Comparison of ENCODE assay signal across 1 cellular context in genomic region chr1:37925316-37925715, GRCh38.
TF ChIP-seq lines count a peak whose summit lies in the region.

No MANE protein-coding gene starts in this region.

TF ChIP-seq in GM23338, 12 proteins besides CTCF, POLR2A, EP300 and RAD21 (continued from another document):
- TF ChIP-seq ZNF462 (CRISPR knock-in tag; IDR thresholded peaks at IDR 0.05) (no peak), EZH2phosphoT487 (IDR thresholded peaks at IDR 0.05; ENCODE audit: unreplicated experiment) (no peak), ETS1 (IDR thresholded peaks at IDR 0.05) (no peak), REST (IDR thresholded peaks at IDR 0.05; ENCODE audit: unreplicated experiment) (no peak), ZNF331 (CRISPR knock-in tag; IDR thresholded peaks at IDR 0.05; ENCODE audit: low read depth) (no peak), NANOG (IDR thresholded peaks at IDR 0.05; ENCODE audit: borderline replicate concordance) (no peak)
